ENCODE assay signal across 16 cellular contexts in genomic region chr6:139894271-139894670, GRCh38.
DNase-seq lines count a peak whose midpoint lies in the region; ATAC-seq, FAIRE-seq and TF ChIP-seq lines count a peak whose summit lies in the region.
"Had no signal": no experiment of that assay in that cellular context is flagged by ENCODE, and none has a peak within 500 bp of the region (broad histone marks: within the 10 kb centered on the region; RNA-seq: fewer than 3 reads in every experiment).

No MANE protein-coding gene starts in this region.

- peak; percentile 57 to 80 for ATAC-seq in right cardiac atrium
- ATAC-seq: GM12878, GM23338 had no signal

- H2BK5ac ChIP-seq in H9 (ENCODE audit: insufficient read length, low read length), result no peak overlapping the region
- no peak overlapping the region for H2BK5ac ChIP-seq in H1 (ENCODE audit: low read depth, low read length)

- intact Hi-C loops in right cardiac atrium (cut with DNase I), result no loop called here
- intact Hi-C loops in activated CD4-positive, alpha-beta T cell treated with anti-CD3 and anti-CD28 coated beads, Interleukin-2, amount 10 ng/mL, durations not matched to agents 24 days and 14 days (cut with micrococcal nuclease), result loop anchor here (10.0 kb wide), 1 partner anchor 519 kb away; the partner anchor contains the start of gene CITED2

- H3K4me1 ChIP-seq in H9 (ENCODE audit: insufficient read depth, low read length), result no peaks in the 10 kb centered on the region
- H3K4me1 ChIP-seq in H1 (replicated peaks in 1 of 4; ENCODE audit: control insufficient read depth in 3 of 4, insufficient read depth in 4 of 4, low read length in 3 of 4), result peaks cover 0 to 3% (median 0%) of the 10 kb centered on the region in 4 experiments; a peak in 3 of 7 replicates
- no peaks in the 10 kb centered on the region for H3K4me1 ChIP-seq in right cardiac atrium (ENCODE audit: control insufficient read depth, insufficient read depth, low read length)
- H3K4me1 ChIP-seq in parathyroid adenoma, result no peaks in the 10 kb centered on the region
- H3K4me1 ChIP-seq: BLaER1 treated with 17β-estradiol and CSF1 and Interleukin-3, amounts not matched to agents 10 nM and 100 nM had no signal

- H3K4me1 Mint-ChIP-seq in H9 (peaks cover 15 to 22% of the 10 kb centered on the region in 2 experiments), endothelial cell (ENCODE audit: unreplicated experiment) (no peaks in the 10 kb centered on the region)
- H3K4me1 Mint-ChIP-seq in activated CD4-positive, alpha-beta T cell treated with anti-CD3 and anti-CD28 coated beads, Interleukin-2, amount 10 ng/mL, durations not matched to agents 24 days and 14 days, result no peaks in the 10 kb centered on the region
- H3K4me1 Mint-ChIP-seq: IgD-negative memory B cell had no signal

- TF ChIP-seq RAD21 in H1 (IDR thresholded peaks at IDR 0.05 in 1 of 2, conservative IDR thresholded peaks at IDR 0.05 in 1 of 2; ENCODE audit: low read depth in 2 of 2, low read length in 2 of 2), result no peak

- no peak overlapping the region; the same call in 1 of the 2 replicates for H3K14ac ChIP-seq in H9 (ENCODE audit: insufficient read depth, low read length)
- H3K14ac ChIP-seq in H1 (ENCODE audit: insufficient read length), result no peak overlapping the region

- H3K36me3 Mint-ChIP-seq in H9 (ENCODE audit: insufficient read depth in 1 of 3, low read depth in 3 of 3) (peaks cover 0 to 16% (median 2%) of the 10 kb centered on the region in 3 experiments; a peak in 3 of 7 replicates), endothelial cell (ENCODE audit: low read depth, unreplicated experiment) (no peaks in the 10 kb centered on the region)
- no peaks in the 10 kb centered on the region for H3K36me3 Mint-ChIP-seq in activated CD4-positive, alpha-beta T cell treated with anti-CD3 and anti-CD28 coated beads, Interleukin-2, amount 10 ng/mL, durations not matched to agents 24 days and 14 days (ENCODE audit: low read depth)
- H3K36me3 Mint-ChIP-seq: IgD-negative memory B cell had no signal

- DNase-seq in H9 (no peak), H1 (ENCODE audit: low read depth in 1 of 2, low spot score in 2 of 2) (no peak), right cardiac atrium (peak; percentile 42 to 68 (median 67)), endothelial cell (ENCODE audit: low spot score) (no peak)
- DNase-seq in stimulated activated naive CD4-positive, alpha-beta T cell (lab: John Stamatoyannopoulos, UW), result no peak
- no peak for DNase-seq in activated CD4-positive, alpha-beta T cell treated with anti-CD3 and anti-CD28 coated beads, Interleukin-2, amount 10 ng/mL, durations not matched to agents 24 days and 14 days
- DNase-seq: ACHN; CD4-positive, alpha-beta T cell; DMS79 had no signal

- H3K23ac ChIP-seq in H9 (ENCODE audit: insufficient read length, low read depth, low read length) (no peak overlapping the region), H1 (ENCODE audit: insufficient read length) (no peak overlapping the region)

- H2AK5ac ChIP-seq in H9 (ENCODE audit: insufficient read length, low read length), result no peak overlapping the region
- no peak overlapping the region for H2AK5ac ChIP-seq in H1 (ENCODE audit: low read depth, low read length)

- H4K20me1 ChIP-seq in H9 (ENCODE audit: control insufficient read depth, insufficient read depth, insufficient read length) (no peaks in the 10 kb centered on the region), H1 (replicated peaks in 1 of 2; ENCODE audit: control insufficient read depth in 1 of 2, insufficient read depth in 2 of 2, low read length in 2 of 2) (no peaks in the 10 kb centered on the region)
- H4K20me1 ChIP-seq: BLaER1 treated with 17β-estradiol and CSF1 and Interleukin-3, amounts not matched to agents 10 nM and 100 nM had no signal

- H2BK20ac ChIP-seq in H9 (ENCODE audit: low read depth, low read length, poor library complexity, severe bottlenecking), result no peak overlapping the region
- H2BK20ac ChIP-seq in H1 (ENCODE audit: low read length), result no peak overlapping the region

- CTCF ChIA-PET in H1 (lab: Charles Lee; ENCODE audit: partially characterized antibody), result interaction anchor here (0.6 to 2.6 kb wide), 5 partner anchors 11 to 525 kb away, joined by 3 to 11 read pairs (median 3); no protein-coding TSS in a partner anchor

- no peak overlapping the region for H2BK120ac ChIP-seq in H9 (ENCODE audit: low read depth, low read length, poor library complexity, severe bottlenecking)
- peak overlapping the region; percentile 38 for H2BK120ac ChIP-seq in H1 (replicated peaks; ENCODE audit: low read depth, low read length)

- POLR2A ChIA-PET in H1 (lab: Charles Lee; ENCODE audit: partially characterized antibody), result no interaction called here

- peak overlapping the region in 2 of 3 experiments; percentile 46 to 53; a peak in 1 of 7 replicates for H3K27ac Mint-ChIP-seq in H9
- H3K27ac Mint-ChIP-seq in endothelial cell (ENCODE audit: unreplicated experiment), result no peak overlapping the region
- H3K27ac Mint-ChIP-seq in activated CD4-positive, alpha-beta T cell treated with anti-CD3 and anti-CD28 coated beads, Interleukin-2, amount 10 ng/mL, durations not matched to agents 24 days and 14 days, result no peak overlapping the region
- H3K27ac Mint-ChIP-seq: CD4-positive, alpha-beta T cell; GM23338; IgD-negative memory B cell had no signal

- H3K79me2 ChIP-seq in H9 (ENCODE audit: insufficient read depth, low read length) (no peaks in the 10 kb centered on the region), H1 (ENCODE audit: control insufficient read depth in 1 of 2, insufficient read depth in 2 of 2, low read length in 2 of 2) (no peaks in the 10 kb centered on the region), parathyroid adenoma (no peaks in the 10 kb centered on the region)

- TF ChIP-seq POLR2A in H1 (IDR thresholded peaks at IDR 0.05; ENCODE audit: control extremely low read depth in 1 of 2, low read depth in 2 of 2, low read length in 2 of 2), result no peak

- H2BK15ac ChIP-seq in H9 (ENCODE audit: low read depth, low read length) (no peak overlapping the region), H1 (ENCODE audit: low read length) (no peak overlapping the region)

- no peaks in the 10 kb centered on the region for H3K9me3 ChIP-seq in H9 (ENCODE audit: control insufficient read depth, low read depth, low read length)
- no peaks in the 10 kb centered on the region for H3K9me3 ChIP-seq in H1 (ENCODE audit: insufficient read depth in 2 of 2, low read depth in 1 of 2, low read length in 1 of 2)
- no peaks in the 10 kb centered on the region for H3K9me3 ChIP-seq in right cardiac atrium (ENCODE audit: control insufficient read depth, low read length)
- no peaks in the 10 kb centered on the region for H3K9me3 ChIP-seq in parathyroid adenoma (ENCODE audit: control insufficient read depth, low read length)
- H3K9me3 ChIP-seq: HAP-1 had no signal

- TF ChIP-seq EP300 in H1 (IDR thresholded peaks at IDR 0.05; ENCODE audit: borderline replicate concordance in 1 of 2, low read depth in 2 of 2, low read length in 2 of 2), result no peak

- H3K4me2 ChIP-seq in H9 (ENCODE audit: insufficient read depth, insufficient read length, low read length), result no peak overlapping the region
- no peak overlapping the region for H3K4me2 ChIP-seq in H1 (ENCODE audit: insufficient read depth in 1 of 2, low read depth in 2 of 2, low read length in 2 of 2)
- no peak overlapping the region for H3K4me2 ChIP-seq in parathyroid adenoma (ENCODE audit: low read length)
- H3K4me2 ChIP-seq: BLaER1 treated with 17β-estradiol and CSF1 and Interleukin-3, amounts not matched to agents 10 nM and 100 nM; GM23338 had no signal

- no peak overlapping the region for H3K4me3 Mint-ChIP-seq in H9
- H3K4me3 Mint-ChIP-seq in endothelial cell (ENCODE audit: unreplicated experiment), result no peak overlapping the region
- no peak overlapping the region for H3K4me3 Mint-ChIP-seq in activated CD4-positive, alpha-beta T cell treated with anti-CD3 and anti-CD28 coated beads, Interleukin-2, amount 10 ng/mL, durations not matched to agents 24 days and 14 days
- H3K4me3 Mint-ChIP-seq: CD4-positive, alpha-beta T cell; GM23338; IgD-negative memory B cell had no signal

- H3K4ac ChIP-seq in H9 (ENCODE audit: low read depth, low read length) (no peak overlapping the region), H1 (replicated peaks; ENCODE audit: insufficient read length, low read depth, low read length) (no peak overlapping the region)

- H3K9ac ChIP-seq in H9 (ENCODE audit: extremely low read depth, insufficient read length, low read length) (no peak overlapping the region), H1 (replicated peaks in 1 of 4; ENCODE audit: extremely low read depth in 1 of 4, low read depth in 3 of 4, low read length in 3 of 4) (no peak overlapping the region), parathyroid adenoma (no peak overlapping the region)
- H3K9ac ChIP-seq: BLaER1 treated with 17β-estradiol and CSF1 and Interleukin-3, amounts not matched to agents 10 nM and 100 nM had no signal

- H2BK12ac ChIP-seq in H9 (ENCODE audit: insufficient read length, low read depth, low read length) (no peak overlapping the region), H1 (ENCODE audit: low read depth, low read length) (0 out of 2 replicates have a peak overlapping the region, but pooled peaks have one; percentile 60)

- H3K27me3 Mint-ChIP-seq in H9 (ENCODE audit: low read depth) (no peaks in the 10 kb centered on the region), endothelial cell (ENCODE audit: unreplicated experiment) (peaks cover 1% of the 10 kb centered on the region)
- H3K27me3 Mint-ChIP-seq in activated CD4-positive, alpha-beta T cell treated with anti-CD3 and anti-CD28 coated beads, Interleukin-2, amount 10 ng/mL, durations not matched to agents 24 days and 14 days, result peaks cover 7% of the 10 kb centered on the region
- H3K27me3 Mint-ChIP-seq: CD4-positive, alpha-beta T cell had no signal

- WGBS in H9 (ENCODE audit: extremely low coverage, insufficient read length, low lambda C conversion rate), result no CpG with 5 or more reads among the region's 8 CpGs
- 97% methylated on average over 8 of the region's 8 CpGs; no CpG with 5 or more reads in 1 of the 2 experiments for WGBS in H1 (ENCODE audit: extremely low coverage in 1 of 2, insufficient coverage in 1 of 2, insufficient read length in 1 of 2, insufficient replicate concordance in 2 of 2, low coverage in 1 of 2, low lambda C conversion rate in 2 of 2, missing lambda C conversion rate in 1 of 2), 2 experiments
- 83% methylated on average over 8 of the region's 8 CpGs for WGBS in right cardiac atrium

- H2AFZ ChIP-seq in H9 (ENCODE audit: low read length) (no peak overlapping the region), H1 (ENCODE audit: low read length) (0 out of 2 replicates have a peak overlapping the region, but pooled peaks have one; percentile 41), parathyroid adenoma (peak overlapping the region; percentile 2)
- H2AFZ ChIP-seq: GM23338 had no signal

- no peak for TF ChIP-seq CTCF in H9 (conservative IDR thresholded peaks at IDR 0.05)
- no peak for TF ChIP-seq CTCF in H1 (IDR thresholded peaks at IDR 0.05; ENCODE audit: control extremely low read depth in 1 of 3, insufficient read depth in 1 of 3, low read depth in 1 of 3, low read length in 3 of 3)
- TF ChIP-seq CTCF in parathyroid adenoma (IDR thresholded peaks at IDR 0.05), result no peak
- TF ChIP-seq CTCF in endothelial cell (IDR thresholded peaks at IDR 0.05; ENCODE audit: unreplicated experiment), result no peak

- no peaks in the 10 kb centered on the region for H3K23me2 ChIP-seq in H9 (ENCODE audit: insufficient read length, low read depth, low read length, poor library complexity, severe bottlenecking)
- no peaks in the 10 kb centered on the region for H3K23me2 ChIP-seq in H1 (ENCODE audit: low read depth, low read length)

- H3K36me3 ChIP-seq in H1 (ENCODE audit: control insufficient read depth in 2 of 4, insufficient read depth in 4 of 4, low read length in 3 of 4) (no peaks in the 10 kb centered on the region), parathyroid adenoma (ENCODE audit: control insufficient read depth, insufficient read depth, low read length) (no peaks in the 10 kb centered on the region)
- H3K36me3 ChIP-seq: BLaER1 treated with 17β-estradiol and CSF1 and Interleukin-3, amounts not matched to agents 10 nM and 100 nM; HAP-1 had no signal

- H3K27me3 ChIP-seq in H9 (ENCODE audit: insufficient read depth, low read length) (no peaks in the 10 kb centered on the region), H1 (replicated peaks in 1 of 4; ENCODE audit: control insufficient read depth in 3 of 4, extremely low read depth in 1 of 4, insufficient read depth in 3 of 4, low read length in 3 of 4) (no peaks in the 10 kb centered on the region), right cardiac atrium (ENCODE audit: control insufficient read depth, insufficient read depth) (no peaks in the 10 kb centered on the region), parathyroid adenoma (ENCODE audit: control insufficient read depth, insufficient read depth, low read length) (no peaks in the 10 kb centered on the region)
- H3K27me3 ChIP-seq: BLaER1 treated with 17β-estradiol and CSF1 and Interleukin-3, amounts not matched to agents 10 nM and 100 nM had no signal

- no peak overlapping the region for H3T11ph ChIP-seq in H9 (ENCODE audit: low read length)

- FAIRE-seq in H1 (lab: Jason Lieb, UNC), result no peak
- FAIRE-seq: GM12878, GM18507 had no signal

- H3K4me3 ChIP-seq in H1 (ENCODE audit: extremely low read depth in 1 of 4, insufficient read depth in 2 of 4, low read depth in 3 of 4, low read length in 4 of 4) (no peak overlapping the region), right cardiac atrium (ENCODE audit: low read length) (no peak overlapping the region), parathyroid adenoma (ENCODE audit: low read depth, low read length) (no peak overlapping the region)
- H3K4me3 ChIP-seq: BLaER1 treated with 17β-estradiol and CSF1 and Interleukin-3, amounts not matched to agents 10 nM and 100 nM; GM12878; GM23338; HAP-1 had no signal

- H3K56ac ChIP-seq in H9 (ENCODE audit: insufficient read length, low read depth, low read length) (no peak overlapping the region), H1 (replicated peaks; ENCODE audit: insufficient read length, low read depth, low read length) (no peak overlapping the region)

- no peaks in the 10 kb centered on the region for H3K79me1 ChIP-seq in H9 (ENCODE audit: insufficient read depth, low read depth, low read length, poor library complexity, severe bottlenecking)
- H3K79me1 ChIP-seq in H1 (ENCODE audit: low read depth, low read length), result no peaks in the 10 kb centered on the region

- H4K8ac ChIP-seq in H9 (replicated peaks; ENCODE audit: insufficient read length, low read depth, low read length) (no peak overlapping the region), H1 (ENCODE audit: extremely low read depth, insufficient read depth, low read length) (no peak overlapping the region)

- no peak overlapping the region for H3K18ac ChIP-seq in H9 (ENCODE audit: insufficient read length, low read depth, low read length)
- H3K18ac ChIP-seq in H1 (ENCODE audit: extremely low read depth, low read length), result no peak overlapping the region

- H3K27ac ChIP-seq in H9 (ENCODE audit: insufficient read length, low read depth, low read length) (no peak overlapping the region), H1 (ENCODE audit: low read depth, low read length) (no peak overlapping the region), right cardiac atrium (ENCODE audit: low read length) (no peak overlapping the region), parathyroid adenoma (no peak overlapping the region)
- H3K27ac ChIP-seq: BLaER1 treated with 17β-estradiol and CSF1 and Interleukin-3, amounts not matched to agents 10 nM and 100 nM had no signal

- H3K9me3 Mint-ChIP-seq in H9, result no peaks in the 10 kb centered on the region; a peak in 2 of 5 replicates
- H3K9me3 Mint-ChIP-seq in endothelial cell (ENCODE audit: unreplicated experiment), result no peaks in the 10 kb centered on the region
- no peaks in the 10 kb centered on the region for H3K9me3 Mint-ChIP-seq in activated CD4-positive, alpha-beta T cell treated with anti-CD3 and anti-CD28 coated beads, Interleukin-2, amount 10 ng/mL, durations not matched to agents 24 days and 14 days
- H3K9me3 Mint-ChIP-seq: CD4-positive, alpha-beta T cell had no signal

- no peak overlapping the region for H4K91ac ChIP-seq in H9 (ENCODE audit: insufficient read length, low read depth, low read length)
- no peak overlapping the region for H4K91ac ChIP-seq in H1 (replicated peaks; ENCODE audit: insufficient read length, low read length)

- H4K5ac ChIP-seq in H9 (ENCODE audit: insufficient read length, low read depth, low read length) (no peak overlapping the region), H1 (ENCODE audit: insufficient read length, low read depth, low read length) (no peak overlapping the region)

Comparison
In these comparisons a context has a peak if more than half of its experiments do, and no peak if none do; other contexts are left out.
1. DNase-seq: peak in right cardiac atrium (3 of 3); none in H9 (single experiment), H1 (0 of 2), stimulated activated naive CD4-positive, alpha-beta T cell (0 of 6), endothelial cell (single experiment) and activated CD4-positive, alpha-beta T cell treated with anti-CD3 and anti-CD28 coated beads, Interleukin-2, amount 10 ng/mL, durations not matched to agents 24 days and 14 days (single experiment).
2. H3K27ac Mint-ChIP-seq: peak in H9 (2 of 3); none in endothelial cell (single experiment) and activated CD4-positive, alpha-beta T cell treated with anti-CD3 and anti-CD28 coated beads, Interleukin-2, amount 10 ng/mL, durations not matched to agents 24 days and 14 days (single experiment).